In genomic region chr1:206232970-206233645, GRCh38 we compare ENCODE assay signal across 8 cellular contexts. TPM values are rescaled to one million over a fixed set of nuclear protein-coding genes. Genes with fewer than 3 reads are reported as not detected.
DNase-seq lines count a peak whose midpoint lies in the region; ATAC-seq, FAIRE-seq and TF ChIP-seq lines count a peak whose summit lies in the region.
"Not testable (repeated sequence)": the region's sequence is repeated elsewhere in the genome, so short reads cannot be mapped to it uniquely, and the experiment has no call there.

No MANE protein-coding gene starts in this region.

- TF ChIP-seq RAD21 in K562 (CRISPR knock-in tag; conservative IDR thresholded peaks at IDR 0.05 in 1 of 2, IDR thresholded peaks at IDR 0.05 in 1 of 2) = not testable (repeated sequence)

- not testable (repeated sequence) for TF ChIP-seq EP300 in K562 (IDR thresholded peaks at IDR 0.05; ENCODE audit: low read length)

- not testable (repeated sequence) for TF ChIP-seq POLR2A in K562 (conservative IDR thresholded peaks at IDR 0.05)

- DNase-seq in K562 (ENCODE audit: extremely low read depth in 1 of 4, low spot score in 3 of 4); left colon; sciatic nerve (ENCODE audit: low spot score): not testable (repeated sequence)

- CTCF ChIA-PET in K562 (lab: Yijun Ruan, JAX; ENCODE audit: low intra/inter-chr PET ratio) = not testable (repeated sequence)

- not testable (repeated sequence) for H3K36me3 ChIP-seq in K562 (ENCODE audit: control insufficient read depth, insufficient read depth, low read length)

- H3K79me2 ChIP-seq in K562 (ENCODE audit: control insufficient read depth, insufficient read depth, low read length) = not testable (repeated sequence)

- not testable (repeated sequence) for TF ChIP-seq CTCF in K562 (IDR thresholded peaks at IDR 0.05 in 2 of 3, conservative IDR thresholded peaks at IDR 0.05 in 1 of 3; ENCODE audit: insufficient read depth in 2 of 3, low read depth in 1 of 3, low read length in 3 of 3)

- H3K4me3 ChIP-seq in K562 = not testable (repeated sequence)

- 0% methylated on average over 1 of the region's 5 CpGs for WGBS in K562 (ENCODE audit: insufficient coverage, low coverage, missing lambda C conversion rate)

- in situ Hi-C loops in K562 (cut with MboI) = not testable (repeated sequence)

- not testable (repeated sequence) for H3K9me1 ChIP-seq in K562 (ENCODE audit: control insufficient read depth, insufficient read depth, low read length)

- not testable (repeated sequence) for H3K4me2 ChIP-seq in K562 (ENCODE audit: insufficient read depth, low read length)

- not testable (repeated sequence) for FAIRE-seq in K562 (lab: Jason Lieb, UNC)

- H4K20me1 ChIP-seq in K562 (replicated peaks; ENCODE audit: control insufficient read depth, insufficient read depth, low read length) = not testable (repeated sequence)

- not testable (repeated sequence) for H2AFZ ChIP-seq in K562 (ENCODE audit: low read depth, low read length)

- H3K27me3 ChIP-seq in K562 (ENCODE audit: control insufficient read depth in 2 of 2, insufficient read depth in 2 of 2, low read length in 2 of 2) = not testable (repeated sequence)

- ATAC-seq in GM18498 (IDR thresholded peaks at IDR 0.05; ENCODE audit: unreplicated experiment) (peak; percentile 88), GM19467 (IDR thresholded peaks at IDR 0.05; ENCODE audit: unreplicated experiment) (peak; percentile 73), HG02759 (IDR thresholded peaks at IDR 0.05; ENCODE audit: unreplicated experiment) (peak; percentile 79), HG03175 (IDR thresholded peaks at IDR 0.05; ENCODE audit: unreplicated experiment) (peak; percentile 56), SK-N-SH treated with all-trans-retinoic acid at 6 μM for 48 hours (peak; percentile 75), K562 (peak; percentile 88), left colon (peak; percentile 64), sciatic nerve (peak; percentile 75)

- H3K9me3 ChIP-seq in K562 (replicated peaks; ENCODE audit: control insufficient read depth, insufficient read depth, low read depth, low read length) = not testable (repeated sequence)

- H3K27ac ChIP-seq in K562 (ENCODE audit: extremely low read depth, low read depth, low read length) = not testable (repeated sequence)

- intact Hi-C loops in K562 (cut with micrococcal nuclease); left colon (cut with DNase I, micrococcal nuclease); sciatic nerve (cut with DNase I): not testable (repeated sequence)

- BruUV-seq in K562 (replicated peaks; lab: Mats Ljungman, UMichigan) = not testable (repeated sequence)

- not testable (repeated sequence) for H3K9ac ChIP-seq in K562 (ENCODE audit: insufficient read depth in 1 of 2, low read depth in 2 of 2, low read length in 2 of 2)

- not testable (repeated sequence) for H3K4me1 ChIP-seq in K562 (replicated peaks in 1 of 2; ENCODE audit: control insufficient read depth in 2 of 2, insufficient read depth in 2 of 2, low read length in 2 of 2)

- POLR2A ChIA-PET in K562 (lab: Yijun Ruan, JAX) = not testable (repeated sequence)

RNA-seq across cellular contexts. Expression of gene SRGAP2, which starts 29.8 kb away (rescaled TPM):
- 121 and 136 TPM in 2 replicates for total RNA-seq in K562 (2011; cell fraction: chromatin; rRNA removed; ENCODE audit: low replicate concordance)
- total RNA-seq in K562 (2011; cell fraction: nucleolus; rRNA removed) = 59.9 and 74.1 TPM in 2 replicates
- 101 and 123 TPM in 2 replicates for total RNA-seq in K562 (2011; cell fraction: nucleoplasm; rRNA removed)
- total RNA-seq in K562 (2014; rRNA removed) (29.2 and 35.6 TPM in 2 replicates), K562 (2014; rRNA removed; fragmentation: Illumina TruSeq; extraction: Trizol) (15.3 and 15.6 TPM in 2 replicates), K562 (2015; rRNA removed; fragmentation: Illumina TruSeq; extraction: Trizol) (14.9 TPM in 2 replicates), K562 (2021) (50.7 and 54.7 TPM in 2 replicates), left colon (10 to 100 TPM; 13.1 to 15.0 TPM), sciatic nerve (149 TPM)
- polyA plus RNA-seq in K562 (2011; rRNA removed) (10.5 and 12.5 TPM in 2 replicates), K562 (2014; fragmentation: Illumina TruSeq; extraction: Trizol) (23.8 and 26.3 TPM in 2 replicates), K562 (2014; fragmentation: Nextera tagmentation; extraction: Ambion mirVana) (1 to 10 TPM; 4.1 to 5.3 TPM), K562 (2014; rRNA removed) (19.1 and 22.0 TPM in 2 replicates)
- 15.0 and 17.1 TPM in 2 replicates for polyA plus RNA-seq in K562 (2011; cell fraction: cytosol; rRNA removed)
- polyA plus RNA-seq in K562 (2011; cell fraction: nucleus; rRNA removed) = 37.9 and 70.6 TPM in 2 replicates
- polyA plus RNA-seq in K562 (2012) = 24.1 and 37.6 TPM in 2 replicates
- polyA minus RNA-seq in K562 (2011; rRNA and poly(A)+ RNA removed) = 32.8 and 33.5 TPM in 2 replicates
- 19.7 and 34.8 TPM in 2 replicates for polyA minus RNA-seq in K562 (2011; cell fraction: cytosol; rRNA and poly(A)+ RNA removed)
- 46.9 and 53.1 TPM in 2 replicates for polyA minus RNA-seq in K562 (2011; cell fraction: nucleus; rRNA and poly(A)+ RNA removed)

RNA-seq across cellular contexts. Expression of gene FAM72A, which starts 30.5 kb away (rescaled TPM):
- total RNA-seq in K562 (2011; cell fraction: chromatin; rRNA removed; ENCODE audit: low replicate concordance) = 28.1 and 40.1 TPM in 2 replicates
- 22.2 and 23.9 TPM in 2 replicates for total RNA-seq in K562 (2011; cell fraction: nucleolus; rRNA removed)
- 33.7 and 40.9 TPM in 2 replicates for total RNA-seq in K562 (2011; cell fraction: nucleoplasm; rRNA removed)
- total RNA-seq in K562 (2014; rRNA removed) = 22.5 and 30.5 TPM in 2 replicates
- 37.2 and 41.4 TPM in 2 replicates for total RNA-seq in K562 (2014; rRNA removed; fragmentation: Illumina TruSeq; extraction: Trizol)
- total RNA-seq in K562 (2015; rRNA removed; fragmentation: Illumina TruSeq; extraction: Trizol) = 32.7 and 37.0 TPM in 2 replicates
- 28.2 and 30.7 TPM in 2 replicates for total RNA-seq in K562 (2021)
- polyA plus RNA-seq in K562 (2011; rRNA removed) = 51.1 and 56.2 TPM in 2 replicates
- 22.8 and 32.9 TPM in 2 replicates for polyA plus RNA-seq in K562 (2011; cell fraction: cytosol; rRNA removed)
- polyA plus RNA-seq in K562 (2011; cell fraction: nucleus; rRNA removed) = 30.1 and 42.1 TPM in 2 replicates
- 27.4 and 32.4 TPM in 2 replicates for polyA plus RNA-seq in K562 (2012)
- polyA plus RNA-seq in K562 (2014; fragmentation: Illumina TruSeq; extraction: Trizol) = 47.7 and 58.3 TPM in 2 replicates
- 10 to 100 TPM; 12.3 to 13.9 TPM for polyA plus RNA-seq in K562 (2014; fragmentation: Nextera tagmentation; extraction: Ambion mirVana)
- 33.5 and 40.7 TPM in 2 replicates for polyA plus RNA-seq in K562 (2014; rRNA removed)
- polyA minus RNA-seq in K562 (2011; rRNA and poly(A)+ RNA removed) = 56.9 and 71.7 TPM in 2 replicates
- 19.2 and 29.8 TPM in 2 replicates for polyA minus RNA-seq in K562 (2011; cell fraction: cytosol; rRNA and poly(A)+ RNA removed)
- polyA minus RNA-seq in K562 (2011; cell fraction: nucleus; rRNA and poly(A)+ RNA removed) = 16.2 and 27.2 TPM in 2 replicates
- 1 to 10 TPM; 1.9 to 2.5 TPM for total RNA-seq in left colon
- total RNA-seq in sciatic nerve = 4.2 TPM
